1 cellular context compared by ENCODE assay signal in genomic region chr14:60093606-60094005, GRCh38.
TF ChIP-seq lines count a peak whose summit lies in the region.

No MANE protein-coding gene starts in this region.

TF ChIP-seq in K562, 482 proteins besides CTCF, POLR2A, EP300 and RAD21:
- TF ChIP-seq TCF3 (CRISPR knock-in tag; IDR thresholded peaks at IDR 0.05) (no peak), SPI1 (IDR thresholded peaks at IDR 0.05; ENCODE audit: borderline replicate concordance, low read depth, low read length) (peak; percentile 12; the same call in 1 of the 2 replicates)
